Comparison of ENCODE assay signal across 1 cellular context in the genomic region with DNA sequence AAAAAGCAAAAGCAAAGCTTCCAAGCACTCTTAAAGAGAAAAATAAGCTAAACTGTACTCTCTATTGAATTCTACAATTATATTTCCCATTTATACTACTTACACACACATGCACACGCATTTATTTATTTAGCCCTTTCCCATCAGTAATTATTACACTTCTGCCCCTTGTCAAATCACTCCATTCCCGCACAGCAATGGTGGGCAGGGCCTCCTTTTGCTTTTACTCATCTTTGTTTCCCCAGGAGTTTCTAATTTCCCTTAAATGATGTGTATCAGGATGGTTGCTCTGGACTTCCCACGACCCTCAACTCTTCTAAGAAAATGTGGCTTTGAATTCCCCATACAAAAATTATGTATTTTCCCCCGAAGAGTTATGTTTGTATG.
TF ChIP-seq lines count a peak whose summit lies in the region.

No MANE protein-coding gene starts in this region.

TF ChIP-seq in IMR-90, 13 proteins besides CTCF, POLR2A, EP300 and RAD21 (continued from another document):
- TF ChIP-seq, protein P1, sequence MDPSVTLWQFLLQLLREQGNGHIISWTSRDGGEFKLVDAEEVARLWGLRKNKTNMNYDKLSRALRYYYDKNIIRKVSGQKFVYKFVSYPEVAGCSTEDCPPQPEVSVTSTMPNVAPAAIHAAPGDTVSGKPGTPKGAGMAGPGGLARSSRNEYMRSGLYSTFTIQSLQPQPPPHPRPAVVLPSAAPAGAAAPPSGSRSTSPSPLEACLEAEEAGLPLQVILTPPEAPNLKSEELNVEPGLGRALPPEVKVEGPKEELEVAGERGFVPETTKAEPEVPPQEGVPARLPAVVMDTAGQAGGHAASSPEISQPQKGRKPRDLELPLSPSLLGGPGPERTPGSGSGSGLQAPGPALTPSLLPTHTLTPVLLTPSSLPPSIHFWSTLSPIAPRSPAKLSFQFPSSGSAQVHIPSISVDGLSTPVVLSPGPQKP (IDR thresholded peaks at IDR 0.05; ENCODE audit: borderline replicate concordance, low read depth, low read length) = no peak
- no peak for TF ChIP-seq SMC3 (IDR thresholded peaks at IDR 0.05; ENCODE audit: low read depth, low read length)
- no peak for TF ChIP-seq USF2 (IDR thresholded peaks at IDR 0.05; ENCODE audit: low read depth, low read length)
- TF ChIP-seq MXI1 (IDR thresholded peaks at IDR 0.05; ENCODE audit: borderline replicate concordance, low read depth, low read length) = no peak
- TF ChIP-seq NFE2L2 (IDR thresholded peaks at IDR 0.05; ENCODE audit: low read depth, low read length) = no peak
- no peak for TF ChIP-seq CHD1 (IDR thresholded peaks at IDR 0.05; ENCODE audit: low read depth, low read length)
- no peak for TF ChIP-seq FOS (IDR thresholded peaks at IDR 0.05; ENCODE audit: low read depth, low read length)
